12 cellular contexts compared by ENCODE assay signal in the genomic region with DNA sequence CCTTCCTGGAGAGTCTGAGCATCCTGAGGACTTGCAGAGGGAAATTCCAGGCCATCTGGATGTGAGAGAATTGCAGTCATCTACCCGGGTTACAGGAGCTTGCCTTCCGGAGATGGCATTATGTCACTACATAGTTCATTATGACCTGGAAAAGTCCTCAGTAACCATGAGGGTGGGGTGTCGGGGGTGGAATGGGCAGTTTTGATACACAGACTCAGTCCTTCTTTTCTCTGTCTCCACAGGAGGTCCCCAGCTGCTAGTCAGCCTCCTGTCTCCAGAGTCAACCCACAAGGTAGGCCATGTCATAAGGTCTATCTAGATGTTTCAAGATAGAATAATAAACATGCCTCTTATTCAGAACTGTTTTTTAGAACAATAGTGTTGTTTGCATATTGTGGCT.
DNase-seq lines count a peak whose midpoint lies in the region; ATAC-seq, FAIRE-seq and TF ChIP-seq lines count a peak whose summit lies in the region.
"Had no signal": no experiment of that assay in that cellular context is flagged by ENCODE, and none has a peak within 500 bp of the region (broad histone marks: within the 10 kb centered on the region; RNA-seq: fewer than 3 reads in every experiment).

No MANE protein-coding gene starts in this region.

- 16 to 26% (median 26%) methylated on average over 3 of the region's 3 CpGs for WGBS in psoas muscle, 3 donors
- 76 to 88% (median 81%) methylated on average over 3 of the region's 3 CpGs for WGBS in small intestine, 3 donors

- ATAC-seq in HG02759 (IDR thresholded peaks at IDR 0.05; ENCODE audit: unreplicated experiment) = peak; percentile 42
- ATAC-seq in psoas muscle = no peak
- ATAC-seq in esophagus mucosa = no peak
- ATAC-seq: body of pancreas, natural killer cell had no signal

- H3K27ac ChIP-seq in psoas muscle = peak overlapping the region; percentile 88
- peak overlapping the region in 1 of 2 donors; percentile 48 for H3K27ac ChIP-seq in small intestine (ENCODE audit: low read depth in 1 of 2, low read length in 1 of 2)
- H3K27ac ChIP-seq: body of pancreas had no signal

- H3K9me3 ChIP-seq in psoas muscle (no peaks in the 10 kb centered on the region), small intestine (ENCODE audit: control insufficient read depth, low read depth) (no peaks in the 10 kb centered on the region)
- H3K9me3 ChIP-seq: body of pancreas, Caco-2 had no signal

- H3K36me3 ChIP-seq in psoas muscle (ENCODE audit: insufficient read depth in 1 of 2, low read depth in 1 of 2) = no peaks in the 10 kb centered on the region
- H3K36me3 ChIP-seq in small intestine (ENCODE audit: control insufficient read depth in 2 of 2, insufficient read depth in 2 of 2, low read length in 2 of 2) = no peaks in the 10 kb centered on the region

- no peak for TF ChIP-seq CTCF in psoas muscle (IDR thresholded peaks at IDR 0.05)

- no peak for FAIRE-seq in small intestine (lab: Jason Lieb, UNC)

- no peaks in the 10 kb centered on the region for H3K27me3 ChIP-seq in psoas muscle (ENCODE audit: insufficient read depth in 3 of 3, low read length in 2 of 3)
- H3K27me3 ChIP-seq in small intestine (ENCODE audit: control insufficient read depth in 2 of 2, insufficient read depth in 2 of 2, low read length in 2 of 2) = no peaks in the 10 kb centered on the region
- H3K27me3 ChIP-seq: body of pancreas had no signal

- DNase-seq in EH (ENCODE audit: low read depth) = peak; percentile 71
- DNase-seq in dermis blood vessel endothelial cell = peak; percentile 92
- no peak for DNase-seq in psoas muscle
- DNase-seq in small intestine = no peak
- no peak for DNase-seq in 8988T
- DNase-seq: activated gamma-delta T cell, body of pancreas, Caco-2, natural killer cell, NCI-H446 treated with DMSO at 0.1 percent for 48 hours had no signal

- H3K4me3 ChIP-seq in psoas muscle = no peak overlapping the region
- no peak overlapping the region for H3K4me3 ChIP-seq in small intestine (ENCODE audit: low read depth in 1 of 2, low read length in 2 of 2)
- H3K4me3 ChIP-seq: body of pancreas had no signal

- peaks cover 73% of the 10 kb centered on the region for H3K4me1 ChIP-seq in psoas muscle
- peaks cover 0 to 6% of the 10 kb centered on the region in 2 donors for H3K4me1 ChIP-seq in small intestine (ENCODE audit: control insufficient read depth in 2 of 2, insufficient read depth in 1 of 2, low read depth in 1 of 2, low read length in 1 of 2)
- H3K4me1 ChIP-seq: body of pancreas, Caco-2 had no signal

- intact Hi-C loops in psoas muscle (cut with DNase I) = no loop called here

Comparison
In these comparisons a context has a peak if more than half of its experiments do, and no peak if none do; other contexts are left out.
1. DNase-seq: peak in EH (single experiment) and dermis blood vessel endothelial cell (single experiment); none in psoas muscle (0 of 2), small intestine (single experiment) and 8988T (single experiment).